20 cellular contexts compared by ENCODE assay signal in the genomic region with DNA sequence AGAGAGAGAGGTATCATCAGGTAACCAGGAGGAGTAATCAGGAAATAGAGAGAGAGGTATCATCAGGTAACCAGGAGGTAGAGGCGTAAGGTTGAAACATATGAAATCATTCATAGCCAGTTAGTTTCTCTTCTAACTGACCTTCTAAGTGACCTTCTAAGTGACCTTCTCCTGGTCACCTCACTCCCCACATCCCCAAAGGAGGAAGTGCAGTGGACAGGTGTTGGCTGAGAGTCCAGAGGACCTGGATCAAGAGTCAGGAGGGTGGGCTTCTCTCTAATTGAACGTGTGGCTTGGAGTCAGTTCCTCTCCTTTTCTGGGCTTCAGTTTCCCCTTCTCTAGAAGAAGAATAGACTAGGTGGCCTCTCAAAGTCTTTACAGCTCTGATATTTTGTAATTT.
"Had no signal": no experiment of that assay in that cellular context is flagged by ENCODE, and none has a peak within 500 bp of the region (broad histone marks: within the 10 kb centered on the region; RNA-seq: fewer than 3 reads in every experiment).

No MANE protein-coding gene starts in this region.

- ATAC-seq: lower lobe of right lung; naive thymus-derived CD4-positive, alpha-beta T cell; natural killer cell treated with Interleukin-12 subunit alpha and Interleukin-12 subunit beta and Interleukin-15 and Interleukin-18, amount 100 ng/mL, for 72 hours; right lobe of liver; stimulated activated naive B cell treated with anti-CD40 and anti-IgM and Interleukin-4, amounts not matched to agents 10 μg/mL and 1 μg/mL and 100 μg/mL, for 72 hours had no signal

- H3K9me3 ChIP-seq: lower lobe of right lung, ovary, right lobe of liver, stomach, testis, thyroid gland, transverse colon, upper lobe of left lung, vagina had no signal

- H3K27me3 ChIP-seq: ovary, right lobe of liver, testis, thyroid gland, transverse colon, upper lobe of left lung, vagina had no signal

- DNase-seq: hippocampal formation; kidney glomerular epithelial cell; lower lobe of right lung; mammary epithelial cell; naive thymus-derived CD4-positive, alpha-beta T cell; ovary; right lobe of liver; stimulated activated CD4-positive, alpha-beta T cell treated with anti-CD3 and anti-CD28 coated beads, Interleukin-12 subunit alpha, Interleukin-12 subunit beta, amount 100 ng/mL, for 4 hours; stimulated activated CD4-positive, alpha-beta T cell treated with anti-CD3 and anti-CD28 coated beads, Interleukin-15, amount 100 ng/mL, for 24 hours; stimulated activated CD4-positive, alpha-beta T cell treated with anti-CD3 and anti-CD28 coated beads, Interleukin-2, amount 100 ng/mL, for 24 hours; stimulated activated CD4-positive, alpha-beta T cell treated with anti-CD3 and anti-CD28 coated beads, Interleukin-4, amount 100 ng/mL, for 1 hour; stimulated activated naive B cell treated with anti-CD40 and anti-IgM and Interleukin-4, amounts not matched to agents 10 μg/mL and 1 μg/mL and 100 μg/mL, for 72 hours; stimulated activated naive CD8-positive, alpha-beta T cell treated with anti-CD3 and anti-CD28 coated beads, Interleukin-15, Interleukin-2, amounts not matched to agents 100 U/mL and 50 U/mL, for 24 hours; stomach; testis; thyroid gland; transverse colon; upper lobe of left lung had no signal

- H3K4me3 ChIP-seq: lower lobe of right lung, ovary, right lobe of liver, stomach, testis, thyroid gland, transverse colon, upper lobe of left lung, vagina had no signal

- H3K36me3 ChIP-seq: lower lobe of right lung, ovary, right lobe of liver, stomach, thyroid gland, transverse colon, upper lobe of left lung, vagina had no signal

- H3K27ac ChIP-seq: lower lobe of right lung, ovary, right lobe of liver, stomach, testis, transverse colon, upper lobe of left lung, vagina had no signal

- H3K4me1 ChIP-seq: lower lobe of right lung, right lobe of liver, upper lobe of left lung, vagina had no signal
